Comparison of ENCODE assay signal across 17 cellular contexts in genomic region chr9:128392302-128393152, GRCh38. TPM values are rescaled to one million over a fixed set of nuclear protein-coding genes. Genes with fewer than 3 reads are reported as not detected.
A peak's percentile ranks its signal among the peaks of the same experiment; 100 is the strongest.
DNase-seq lines count a peak whose midpoint lies in the region; ATAC-seq and TF ChIP-seq lines count a peak whose summit lies in the region.
"Had no signal": no experiment of that assay in that cellular context is flagged by ENCODE, and none has a peak within 500 bp of the region (broad histone marks: within the 10 kb centered on the region; RNA-seq: fewer than 3 reads in every experiment).

No MANE protein-coding gene starts in this region.

- H3K36me3 ChIP-seq in H7 (replicated peaks; ENCODE audit: control insufficient read depth, insufficient read depth, low read length) (peaks cover 3% of the 10 kb centered on the region), osteoblast (ENCODE audit: insufficient read depth, low read length) (peaks cover 15% of the 10 kb centered on the region)

- H3K79me2 ChIP-seq in osteoblast (ENCODE audit: insufficient read depth, low read length), result no peaks in the 10 kb centered on the region

- H3K9me3 ChIP-seq in iPS-18c (ENCODE audit: control insufficient read depth, insufficient read depth, low read length) (no peaks in the 10 kb centered on the region), osteoblast (ENCODE audit: low read depth, low read length) (no peaks in the 10 kb centered on the region)

- no peak for TF ChIP-seq CTCF in osteoblast (IDR thresholded peaks at IDR 0.05; ENCODE audit: extremely low read depth, low read depth, low read length)
- no peak for TF ChIP-seq CTCF in lower leg skin (IDR thresholded peaks at IDR 0.05)

- ATAC-seq in GM19455 (IDR thresholded peaks at IDR 0.05; ENCODE audit: unreplicated experiment), result no peak
- ATAC-seq: Right ventricle myocardium inferior had no signal

- no peaks in the 10 kb centered on the region for H4K20me1 ChIP-seq in osteoblast (ENCODE audit: insufficient read depth, low read length)

- peaks cover 85% of the 10 kb centered on the region for H3K27me3 ChIP-seq in H7 (ENCODE audit: control insufficient read depth, insufficient read depth, low read length)
- peaks cover 18% of the 10 kb centered on the region for H3K27me3 ChIP-seq in osteoblast (ENCODE audit: insufficient read depth, low read length)

- no peak overlapping the region for H2AFZ ChIP-seq in osteoblast (ENCODE audit: low read length)

- H3K27ac ChIP-seq in caudate nucleus (ENCODE audit: low read depth, low read length) (peak overlapping the region; percentile 98), osteoblast (ENCODE audit: low read depth, low read length) (no peak overlapping the region)
- H3K27ac ChIP-seq: brain microvascular endothelial cell, C4-2B had no signal

- H3K4me3 ChIP-seq in H7 (ENCODE audit: insufficient read depth, low read depth, low read length), result peak overlapping the region; percentile 53
- H3K4me3 ChIP-seq in iPS-18c (ENCODE audit: insufficient read depth, low read depth, low read length), result peak overlapping the region; percentile 57
- H3K4me3 ChIP-seq in osteoblast (ENCODE audit: insufficient read depth, low read length), result no peak overlapping the region
- H3K4me3 ChIP-seq in lower leg skin (ENCODE audit: low read depth, poor library complexity, severe bottlenecking), result no peak overlapping the region

- DNase-seq in H7 (peak; percentile 86), caudate nucleus (lab: John Stamatoyannopoulos, UW) (peak in 1 of 61 donors; percentile 58), osteoblast (ENCODE audit: insufficient read length, low spot score, missing footprints) (peak; percentile 69), DMS153 treated with DMSO at 0.1 percent for 48 hours (lab: John Stamatoyannopoulos, UW; ENCODE audit: unreplicated experiment) (no peak), NCI-H1436 treated with DMSO at 0.1 percent for 48 hours (lab: John Stamatoyannopoulos, UW) (no peak), lower leg skin (ENCODE audit: low spot score in 2 of 2) (no peak)
- DNase-seq: activated CD4-positive, alpha-beta T cell treated with anti-CD3 and anti-CD28 coated beads, Interleukin-2, amount 50 U/mL, for 1 hour; activated CD8-positive, alpha-beta memory T cell treated with anti-CD3 and anti-CD28 coated beads, Interleukin-2, amount 50 U/mL, for 4 hours; brain microvascular endothelial cell; foreskin fibroblast; left cardiac atrium; NCI-H1417; NCI-H524 had no signal

- H3K4me2 ChIP-seq in osteoblast (ENCODE audit: insufficient read depth, low read length), result no peak overlapping the region

- peaks cover 4% of the 10 kb centered on the region for H3K4me1 ChIP-seq in osteoblast (ENCODE audit: insufficient read depth, low read length)

- intact Hi-C loops in lower leg skin (cut with DNase I; ENCODE audit: low total_unique reads), result no loop called here

- 87 to 89% methylated on average over 65 to 78 of the region's 90 CpGs for WGBS in lower leg skin, 2 donors

- TF ChIP-seq POLR2A in lower leg skin (IDR thresholded peaks at IDR 0.05), result no peak

RNA-seq across cellular contexts. Expression of gene URM1, which starts 21.4 kb away (rescaled TPM):
- total RNA-seq in H7 (2014; rRNA removed; shearing (Covaris generic)), result 74.3 and 99.6 TPM in 2 replicates
- 29.2 and 35.1 TPM in 2 replicates for total RNA-seq in osteoblast
- total RNA-seq in lower leg skin, result 10 to 100 TPM; 24.3 to 37.7 (median 31.1) TPM

RNA-seq across cellular contexts. Expression of gene CERCAM, which starts 28.1 kb away (rescaled TPM):
- 12.6 and 15.5 TPM in 2 replicates for total RNA-seq in H7 (2014; rRNA removed; shearing (Covaris generic))
- total RNA-seq in osteoblast, result 186 and 195 TPM in 2 replicates
- 10 to 100 TPM in 1 of 4 donors, 1 to 10 TPM in 3; 5.6 to 21.3 (median 7.3) TPM for total RNA-seq in lower leg skin

RNA-seq across cellular contexts. Expression of gene SLC27A4, which starts 52.2 kb away (rescaled TPM):
- 26.2 and 39.0 TPM in 2 replicates for total RNA-seq in H7 (2014; rRNA removed; shearing (Covaris generic))
- total RNA-seq in osteoblast, result 21.4 and 23.0 TPM in 2 replicates
- total RNA-seq in lower leg skin, result 100 to 1,000 TPM in 1 of 4 donors, 10 to 100 TPM in 3; 64.7 to 105 (median 73.3) TPM

Comparison
In these comparisons a context has a peak if more than half of its experiments do, and no peak if none do; other contexts are left out.
1. DNase-seq: peak in H7 (single experiment) and osteoblast (single experiment); none in DMS153 treated with DMSO at 0.1 percent for 48 hours (single experiment), NCI-H1436 treated with DMSO at 0.1 percent for 48 hours (single experiment) and lower leg skin (0 of 2).
2. H3K4me3 ChIP-seq: peak in H7 (single experiment) and iPS-18c (single experiment); none in osteoblast (single experiment) and lower leg skin (single experiment).